26 cellular contexts compared by ENCODE assay signal in genomic region chr10:5968037-5968680, GRCh38. TPM values are rescaled to one million over a fixed set of nuclear protein-coding genes. Genes with fewer than 3 reads are reported as not detected.
DNase-seq lines count a peak whose midpoint lies in the region; ATAC-seq, FAIRE-seq and TF ChIP-seq lines count a peak whose summit lies in the region.
"Had no signal": no experiment of that assay in that cellular context is flagged by ENCODE, and none has a peak within 500 bp of the region (broad histone marks: within the 10 kb centered on the region; RNA-seq: fewer than 3 reads in every experiment).

No MANE protein-coding gene starts in this region.

- H3K18ac ChIP-seq in neuronal stem cell (ENCODE audit: low read length): no peak overlapping the region

- H3K4me3 ChIP-seq in A549 (no peak overlapping the region), body of pancreas (no peak overlapping the region), neuronal stem cell (ENCODE audit: low read length in 2 of 2) (no peak overlapping the region)
- H3K4me3 ChIP-seq: cardiac muscle cell, left lung had no signal

- intact Hi-C loops in body of pancreas (cut with DNase I): no loop called here

- H3K4me2 ChIP-seq in A549: no peak overlapping the region
- no peak overlapping the region for H3K4me2 ChIP-seq in neuronal stem cell (ENCODE audit: insufficient read depth, low read length, poor library complexity, severe bottlenecking)

- H2BK5ac ChIP-seq in neuronal stem cell (ENCODE audit: low read length): no peak overlapping the region

- peak overlapping the region; percentile 8 for H3K23ac ChIP-seq in neuronal stem cell (ENCODE audit: low read depth, low read length, poor library complexity)

- no peak overlapping the region for H4K8ac ChIP-seq in neuronal stem cell (ENCODE audit: low read depth, low read length)

- H3K27ac ChIP-seq in A549 (no peak overlapping the region), body of pancreas (peak overlapping the region; percentile 6 to 61 (median 48)), neuronal stem cell (replicated peaks; ENCODE audit: low read length) (no peak overlapping the region)
- H3K27ac ChIP-seq: 22Rv1, cardiac muscle cell, left lung, parathyroid adenoma had no signal

- TF ChIP-seq RAD21 in A549 (conservative IDR thresholded peaks at IDR 0.05 in 1 of 2, IDR thresholded peaks at IDR 0.05 in 1 of 2): no peak

- no peak overlapping the region for H4K91ac ChIP-seq in neuronal stem cell (ENCODE audit: low read depth, low read length, poor library complexity)

- TF ChIP-seq POLR2A in A549 (IDR thresholded peaks at IDR 0.05; ENCODE audit: low read length) (no peak), body of pancreas (IDR thresholded peaks at IDR 0.05) (no peak)

- TF ChIP-seq EP300 in A549 (IDR thresholded peaks at IDR 0.05): no peak

- H3K9me3 ChIP-seq in A549 (no peaks in the 10 kb centered on the region), body of pancreas (no peaks in the 10 kb centered on the region), neuronal stem cell (replicated peaks in 1 of 2; ENCODE audit: control insufficient read depth in 2 of 2, insufficient read depth in 1 of 2, low read depth in 1 of 2, low read length in 2 of 2) (no peaks in the 10 kb centered on the region)
- H3K9me3 ChIP-seq: left lung had no signal

- DNase-seq in DMS 273 (lab: John Stamatoyannopoulos, UW; ENCODE audit: unreplicated experiment): peak; percentile 4
- no peak for DNase-seq in DMS 273 treated with DMSO at 0.1 percent for 48 hours (lab: John Stamatoyannopoulos, UW)
- DNase-seq in A549 (ENCODE audit: low read depth in 1 of 2, low spot score in 1 of 2): peak in 1 of 2 experiments; percentile 28
- DNase-seq in body of pancreas: no peak
- no peak for DNase-seq in neuronal stem cell (ENCODE audit: low spot score)
- no peak for DNase-seq in SIG-M5 (lab: John Stamatoyannopoulos, UW)
- no peak for DNase-seq in H4 (ENCODE audit: low spot score)
- DNase-seq in NCI-H2171 (lab: John Stamatoyannopoulos, UW): no peak
- DNase-seq: activated CD8-positive, alpha-beta T cell treated with anti-CD3 and anti-CD28 coated beads, Interleukin-2, amount 10 ng/mL, durations not matched to agents 7 days and 5 days; activated naive CD4-positive, alpha-beta T cell treated with anti-CD3 and anti-CD28 coated beads for 36 hours; activated T-cell treated with anti-CD3 and anti-CD28 coated beads, Interleukin-2, amount 50 U/mL, for 72 hours; DND-41; H9; Karpas-422; left lung; MV-4-11; NCI-H187 treated with DMSO at 0.1 percent for 48 hours; SW 1271; trophoblast cell had no signal

- H2BK15ac ChIP-seq in neuronal stem cell (ENCODE audit: low read length): no peak overlapping the region

- no peak for FAIRE-seq in A549 (lab: Jason Lieb, UNC)
- FAIRE-seq: endometrium, HTR-8/SVneo had no signal

- H3K36me3 ChIP-seq in body of pancreas (replicated peaks in 1 of 2; ENCODE audit: insufficient read depth in 1 of 2, low read depth in 2 of 2): peaks cover 0 to 2% of the 10 kb centered on the region in 2 donors
- H3K36me3 ChIP-seq in neuronal stem cell (replicated peaks in 1 of 2; ENCODE audit: control insufficient read depth in 2 of 2, insufficient read depth in 2 of 2, low read length in 2 of 2): no peaks in the 10 kb centered on the region
- H3K36me3 ChIP-seq: cardiac muscle cell had no signal

- H3K79me1 ChIP-seq in neuronal stem cell (ENCODE audit: low read depth, low read length): no peaks in the 10 kb centered on the region

- POLR2A ChIA-PET in A549 (lab: Yijun Ruan, JAX): no interaction called here

- H3K14ac ChIP-seq in neuronal stem cell (ENCODE audit: low read length): no peak overlapping the region

- H2BK12ac ChIP-seq in neuronal stem cell (ENCODE audit: low read length): no peak overlapping the region

- H3K9ac ChIP-seq in neuronal stem cell (ENCODE audit: low read depth, low read length, poor library complexity): no peak overlapping the region
- H3K9ac ChIP-seq: parathyroid adenoma had no signal

- H3K4me1 ChIP-seq in A549 (no peaks in the 10 kb centered on the region), body of pancreas (peaks cover 67% of the 10 kb centered on the region), neuronal stem cell (ENCODE audit: control insufficient read depth in 2 of 2, insufficient read depth in 1 of 2, low read depth in 1 of 2, low read length in 2 of 2) (peaks cover 2 to 3% of the 10 kb centered on the region in 2 donors)
- H3K4me1 ChIP-seq: parathyroid adenoma had no signal

- 75% methylated on average over 5 of the region's 5 CpGs for WGBS in A549 (ENCODE audit: missing lambda C conversion rate)
- 96 to 97% methylated on average over 5 of the region's 5 CpGs for WGBS in body of pancreas, 2 donors
- no CpG with 5 or more reads among the region's 5 CpGs for WGBS in neuronal stem cell (ENCODE audit: extremely low coverage in 2 of 2, insufficient read length in 2 of 2, insufficient replicate concordance in 1 of 2), 2 donors

- no peak overlapping the region for H2AFZ ChIP-seq in neuronal stem cell (ENCODE audit: low read length)
- H2AFZ ChIP-seq: parathyroid adenoma had no signal

- H2BK120ac ChIP-seq in neuronal stem cell (ENCODE audit: low read depth, low read length): no peak overlapping the region

- H3K27me3 ChIP-seq in body of pancreas: no peaks in the 10 kb centered on the region
- H3K27me3 ChIP-seq in neuronal stem cell (ENCODE audit: control insufficient read depth in 3 of 3, insufficient read depth in 3 of 3, low read depth in 1 of 3, low read length in 3 of 3): peaks cover 0 to 24% (median 0%) of the 10 kb centered on the region in 3 experiments
- H3K27me3 ChIP-seq: left lung had no signal

- peak; percentile 39 to 46; a peak in 3 of 6 replicates for ATAC-seq in A549
- ATAC-seq in body of pancreas: no peak
- ATAC-seq: activated CD8-positive, alpha-beta T cell treated with anti-CD3 and anti-CD28 coated beads, Interleukin-2, amount 10 ng/mL, durations not matched to agents 7 days and 5 days; activated T-cell treated with anti-CD3 and anti-CD28 coated beads, Interleukin-2, amount 50 U/mL, for 72 hours; left lung; natural killer cell treated with Interleukin-12 subunit alpha and Interleukin-12 subunit beta and Interleukin-15 and Interleukin-18, amount 100 ng/mL, for 72 hours; Right ventricle myocardium inferior had no signal

- CTCF ChIA-PET in A549 (lab: Yijun Ruan, JAX): interaction anchor here (1.6 to 1.7 kb wide), 2 partner anchors 11 to 46 kb away, joined by 3 to 8 read pairs; no protein-coding TSS in a partner anchor

- H3K4ac ChIP-seq in neuronal stem cell (ENCODE audit: low read length): no peak overlapping the region

- TF ChIP-seq CTCF in A549 (IDR thresholded peaks at IDR 0.05) (no peak), body of pancreas (IDR thresholded peaks at IDR 0.05) (no peak)

- no peak overlapping the region for H2AK5ac ChIP-seq in neuronal stem cell (ENCODE audit: low read depth, low read length)

TF ChIP-seq in A549, 52 proteins besides CTCF, POLR2A, EP300 and RAD21:
- no peak for TF ChIP-seq CHD2 (IDR thresholded peaks at IDR 0.05; ENCODE audit: low read length, partially characterized antibody)
- TF ChIP-seq HDAC2 (IDR thresholded peaks at IDR 0.05): no peak
- no peak for TF ChIP-seq NR3C1 (IDR thresholded peaks at IDR 0.05)
- no peak for TF ChIP-seq ATOH8 (CRISPR knock-in tag; IDR thresholded peaks at IDR 0.05; ENCODE audit: low read depth)
- TF ChIP-seq ZFP36 (IDR thresholded peaks at IDR 0.05; ENCODE audit: borderline replicate concordance, partially characterized antibody): no peak
- TF ChIP-seq MAZ (IDR thresholded peaks at IDR 0.05; ENCODE audit: borderline replicate concordance, low read depth, low read length): no peak
- TF ChIP-seq CBX8 (IDR thresholded peaks at IDR 0.05): no peak
- no peak for TF ChIP-seq GATA3 (IDR thresholded peaks at IDR 0.05; ENCODE audit: borderline replicate concordance)
- TF ChIP-seq KDM1A (IDR thresholded peaks at IDR 0.05; ENCODE audit: low read depth): no peak
- TF ChIP-seq TP53 (CRISPR knock-in tag; IDR thresholded peaks at IDR 0.05): no peak
- no peak for TF ChIP-seq EHF (CRISPR knock-in tag; IDR thresholded peaks at IDR 0.05)
- no peak for TF ChIP-seq ZSCAN20 (CRISPR knock-in tag; IDR thresholded peaks at IDR 0.05)
- TF ChIP-seq JUN (IDR thresholded peaks at IDR 0.05): no peak
- no peak for TF ChIP-seq ZNF302 (CRISPR knock-in tag; IDR thresholded peaks at IDR 0.05)

RNA-seq across cellular contexts. Expression of gene IL15RA, which starts 9.2 kb away (rescaled TPM):
- 0.83 and 0.91 TPM in 2 replicates for polyA plus RNA-seq in A549 (2011; rRNA removed)
- 1.9 TPM in 2 replicates for polyA plus RNA-seq in A549 (2012; cell fraction: cytosol; rRNA removed)
- 1.5 and 1.7 TPM in 2 replicates for polyA plus RNA-seq in A549 (2012; cell fraction: nucleus; rRNA removed)
- polyA plus RNA-seq in A549 (2017; fragmentation: RNase III; extraction: RNeasy Plus Mini Kit Qiagen cat#74134 plus additional on column Dnase treatment): 0.46 to 0.72 TPM (median 0.58 TPM) in 3 replicates
- polyA minus RNA-seq in A549 (2011; rRNA and poly(A)+ RNA removed): 0.34 and 1.1 TPM in 2 replicates
- total RNA-seq in body of pancreas: 10 to 100 TPM; 14.3 to 15.5 TPM
- not detected for polyA plus RNA-seq in neuronal stem cell (2013, experiment 1 of 2)
- not detected for polyA plus RNA-seq in neuronal stem cell (2013, experiment 2 of 2)
- total RNA-seq in H4 (2014; rRNA removed; shearing (Covaris generic)): 14.4 and 18.6 TPM in 2 replicates

Comparison
In these comparisons a context has a peak if more than half of its experiments do, and no peak if none do; other contexts are left out.
1. H3K27ac ChIP-seq: peak in body of pancreas (4 of 4); none in A549 (0 of 2) and neuronal stem cell (single experiment).